Comparison of ENCODE assay signal across 8 cellular contexts in genomic region chr3:97764186-97765055, GRCh38. TPM values are rescaled to one million over a fixed set of nuclear protein-coding genes. Genes with fewer than 3 reads are reported as not detected.
DNase-seq lines count a peak whose midpoint lies in the region; ATAC-seq and TF ChIP-seq lines count a peak whose summit lies in the region.

Gene ARL6 (plus strand): TSS chr3:97764758. CDS start chr3:97768108, 3,350 bp downstream.

- DNase-seq in Peyer's patch (peak; percentile 73 to 89 (median 88)), activated T-helper 1 cell treated with Interleukin-2 at 50 U/mL for 16 hours (ENCODE audit: low read depth) (peak; percentile 49), fibroblast of gingiva (ENCODE audit: low read depth) (peak; percentile 84), naive B cell (peak; percentile 74)
- peak; percentile 54 to 89 for DNase-seq in stimulated activated effector memory CD8-positive, alpha-beta T cell treated with anti-CD3 and anti-CD28 coated beads, Interleukin-12 subunit alpha, Interleukin-12 subunit beta, amount 100 ng/mL, for 72 hours (ENCODE audit: low spot score in 2 of 2)

- H3K9ac ChIP-seq in KMS-11: peak within 1 kb of the TSS; percentile 47; the same call in 1 of the 2 replicates

- H3K27me3 ChIP-seq in DOHH2 (ENCODE audit: control insufficient read depth, low read length) (no peaks in the 10 kb centered on the region), KMS-11 (ENCODE audit: insufficient read depth, low read depth) (no peaks in the 10 kb centered on the region), Peyer's patch (no peaks in the 10 kb centered on the region)

- H3K4me3 ChIP-seq in DOHH2 (ENCODE audit: low read length) (peak within 1 kb of the TSS; percentile 93), KMS-11 (IDR thresholded peaks at IDR 0.05; ENCODE audit: insufficient read depth, low read depth, low read length) (peak within 1 kb of the TSS; percentile 92), Peyer's patch (peak within 1 kb of the TSS; percentile 67 to 78 (median 70))

- H3K36me3 ChIP-seq in DOHH2 (ENCODE audit: control insufficient read depth, low read length) (peaks cover under 1% of the 10 kb centered on the region), KMS-11 (ENCODE audit: insufficient read depth) (no peaks in the 10 kb centered on the region), Peyer's patch (no peaks in the 10 kb centered on the region)

- H2AFZ ChIP-seq in KMS-11 (ENCODE audit: low read depth): peak within 1 kb of the TSS; percentile 99

- H3K4me1 ChIP-seq in DOHH2 (ENCODE audit: control insufficient read depth, low read length) (peaks cover 58% of the 10 kb centered on the region), KMS-11 (ENCODE audit: low read depth, poor library complexity, severe bottlenecking) (peaks cover 11% of the 10 kb centered on the region), Peyer's patch (peaks cover 0 to 4% (median 2%) of the 10 kb centered on the region in 4 donors)

- H3K9me2 ChIP-seq in DOHH2 (replicated peaks; ENCODE audit: control insufficient read depth, low read length): no peaks in the 10 kb centered on the region

- ATAC-seq in GM21786 (IDR thresholded peaks at IDR 0.05; ENCODE audit: unreplicated experiment): peak; percentile 96
- ATAC-seq in naive B cell (ENCODE audit: low read depth in 2 of 2): peak; percentile 88 to 90
- ATAC-seq in stimulated activated effector memory CD8-positive, alpha-beta T cell treated with anti-CD3 and anti-CD28 coated beads, Interleukin-12 subunit alpha, Interleukin-12 subunit beta, amount 100 ng/mL, for 72 hours: peak; percentile 96

- 0 out of 2 replicates have a peak, but pooled peaks cover 3% of the 10 kb centered on the region for H3F3A ChIP-seq in DOHH2 (ENCODE audit: control insufficient read depth, insufficient read depth)

- H3K79me2 ChIP-seq in DOHH2 (ENCODE audit: control insufficient read depth, low read length) (peaks cover 34% of the 10 kb centered on the region), KMS-11 (ENCODE audit: insufficient read depth, low read depth) (no peaks in the 10 kb centered on the region)

- TF ChIP-seq CTCF in DOHH2 (IDR thresholded peaks at IDR 0.05; ENCODE audit: low read depth, low read length, poor library complexity, severe bottlenecking) (no peak), KMS-11 (conservative IDR thresholded peaks at IDR 0.05; ENCODE audit: low read depth, low read length) (no peak), Peyer's patch (IDR thresholded peaks at IDR 0.05) (no peak)

- H3K4me2 ChIP-seq in DOHH2 (ENCODE audit: low read length) (peak within 1 kb of the TSS; percentile 78), KMS-11 (peak within 1 kb of the TSS; percentile 80)

- peaks cover 15 to 29% (median 26%) of the 10 kb centered on the region in 3 donors for H3K4me1 Mint-ChIP-seq in naive B cell
- H3K4me1 Mint-ChIP-seq in stimulated activated effector memory CD8-positive, alpha-beta T cell treated with anti-CD3 and anti-CD28 coated beads, Interleukin-12 subunit alpha, Interleukin-12 subunit beta, amount 100 ng/mL, for 72 hours: peaks cover 23% of the 10 kb centered on the region

- H4K20me1 ChIP-seq in DOHH2 (ENCODE audit: control insufficient read depth, insufficient read depth, low read depth, low read length): no peaks in the 10 kb centered on the region
- no peaks in the 10 kb centered on the region for H4K20me1 ChIP-seq in KMS-11 (ENCODE audit: insufficient read depth)

- H3K27ac ChIP-seq in DOHH2 (ENCODE audit: low read depth, low read length) (peak within 1 kb of the TSS; percentile 50), KMS-11 (peak within 1 kb of the TSS; percentile 37), Peyer's patch (peak within 1 kb of the TSS; percentile 34 to 80 (median 70))

- H3K9me3 ChIP-seq in DOHH2 (ENCODE audit: control insufficient read depth, insufficient read depth, low read length) (no peaks in the 10 kb centered on the region), Peyer's patch (no peaks in the 10 kb centered on the region)

- no peak for TF ChIP-seq POLR2A in Peyer's patch (IDR thresholded peaks at IDR 0.05)

- no peaks in the 10 kb centered on the region for H3K36me3 Mint-ChIP-seq in naive B cell
- H3K36me3 Mint-ChIP-seq in stimulated activated effector memory CD8-positive, alpha-beta T cell treated with anti-CD3 and anti-CD28 coated beads, Interleukin-12 subunit alpha, Interleukin-12 subunit beta, amount 100 ng/mL, for 72 hours: peaks cover 17% of the 10 kb centered on the region

- peak within 1 kb of the TSS; percentile 90 to 98 (median 96) for H3K27ac Mint-ChIP-seq in naive B cell
- peak within 1 kb of the TSS; percentile 95 for H3K27ac Mint-ChIP-seq in stimulated activated effector memory CD8-positive, alpha-beta T cell treated with anti-CD3 and anti-CD28 coated beads, Interleukin-12 subunit alpha, Interleukin-12 subunit beta, amount 100 ng/mL, for 72 hours

- peaks cover 0 to 3% (median 0%) of the 10 kb centered on the region in 3 donors for H3K27me3 Mint-ChIP-seq in naive B cell

- H3K9me3 Mint-ChIP-seq in naive B cell: peaks cover 0 to 2% (median 0%) of the 10 kb centered on the region in 7 donors
- no peaks in the 10 kb centered on the region for H3K9me3 Mint-ChIP-seq in stimulated activated effector memory CD8-positive, alpha-beta T cell treated with anti-CD3 and anti-CD28 coated beads, Interleukin-12 subunit alpha, Interleukin-12 subunit beta, amount 100 ng/mL, for 72 hours

- peak within 1 kb of the TSS; percentile 95 to 99 (median 98) for H3K4me3 Mint-ChIP-seq in naive B cell
- H3K4me3 Mint-ChIP-seq in stimulated activated effector memory CD8-positive, alpha-beta T cell treated with anti-CD3 and anti-CD28 coated beads, Interleukin-12 subunit alpha, Interleukin-12 subunit beta, amount 100 ng/mL, for 72 hours: peak within 1 kb of the TSS; percentile 96

RNA-seq across cellular contexts. Expression of gene ARL6, which starts in this region (rescaled TPM):
- total RNA-seq in Peyer's patch: 1 to 10 TPM; 1.8 to 7.4 (median 2.6) TPM
- 1 to 10 TPM; 1.1 to 4.3 (median 2.5) TPM for polyA plus RNA-seq in naive B cell (ENCODE audit: low read depth in 6 of 6)

Comparison
In these comparisons a context has a peak if more than half of its experiments do, and no peak if none do; other contexts are left out.
1. Peak in every context shown above with its lines: DNase-seq, ATAC-seq, H3K4me3 ChIP-seq and H3K27ac ChIP-seq.